ENCODE assay signal across 8 cellular contexts in genomic region chr1:39509360-39510009, GRCh38. TPM values are rescaled to one million over a fixed set of nuclear protein-coding genes. Genes with fewer than 3 reads are reported as not detected.
DNase-seq lines count a peak whose midpoint lies in the region; ATAC-seq lines count a peak whose summit lies in the region.

No MANE protein-coding gene starts in this region.

- peak overlapping the region; percentile 94 for H3K27ac Mint-ChIP-seq in T-helper 17 cell

- H3K36me3 Mint-ChIP-seq in T-helper 17 cell (ENCODE audit: low read depth): no peaks in the 10 kb centered on the region

- peaks cover 8% of the 10 kb centered on the region for H3K27me3 Mint-ChIP-seq in T-helper 17 cell

- intact Hi-C loops in left colon (cut with DNase I, micrococcal nuclease): no loop called here

- H3K9me3 ChIP-seq in T-helper 17 cell (ENCODE audit: control insufficient read depth, low read length, poor library complexity, severe bottlenecking): no peaks in the 10 kb centered on the region

- peak overlapping the region; percentile 76 for H3K4me3 Mint-ChIP-seq in T-helper 17 cell

- H3K4me1 Mint-ChIP-seq in T-helper 17 cell: peaks cover 12% of the 10 kb centered on the region

- DNase-seq in T-helper 17 cell (no peak), left colon (peak; percentile 54 to 58), NCI-H1694 treated with DMSO at 0.1 percent for 48 hours (lab: John Stamatoyannopoulos, UW) (no peak), NCI-H69 (lab: John Stamatoyannopoulos, UW) (no peak), ecto neural progenitor cell (ENCODE audit: low spot score) (no peak)
- DNase-seq in stimulated activated naive CD4-positive, alpha-beta T cell treated with Interleukin-2 at 50 U/mL for 16 hours (lab: John Stamatoyannopoulos, UW): no peak

- ATAC-seq in GM18498 (IDR thresholded peaks at IDR 0.05; ENCODE audit: unreplicated experiment): peak; percentile 54
- peak; percentile 68 for ATAC-seq in GM21825 (IDR thresholded peaks at IDR 0.05; ENCODE audit: unreplicated experiment)
- ATAC-seq in T-helper 17 cell: peak; percentile 38
- ATAC-seq in left colon: no peak

RNA-seq across cellular contexts. Expression of gene BMP8A, which starts 18.0 kb away (rescaled TPM):
- total RNA-seq in T-helper 17 cell (under 1 TPM in 1 of 2 donors, not detected in 1; 0.23 TPM), left colon (1 to 10 TPM; 4.4 to 6.8 TPM)

Comparison
In these comparisons a context has a peak if more than half of its experiments do, and no peak if none do; other contexts are left out.
1. DNase-seq: peak in left colon (2 of 2); none in T-helper 17 cell (0 of 3), NCI-H1694 treated with DMSO at 0.1 percent for 48 hours (single experiment), stimulated activated naive CD4-positive, alpha-beta T cell treated with Interleukin-2 at 50 U/mL for 16 hours (single experiment), NCI-H69 (single experiment) and ecto neural progenitor cell (single experiment).
2. RNA of gene BMP8A, which starts 18.0 kb away (total RNA-seq): 4.4 to 6.8 TPM in left colon; 0.23 TPM in T-helper 17 cell; every median in the first group is over 4 times any median in the second.